20 cellular contexts compared by ENCODE assay signal in the genomic region with DNA sequence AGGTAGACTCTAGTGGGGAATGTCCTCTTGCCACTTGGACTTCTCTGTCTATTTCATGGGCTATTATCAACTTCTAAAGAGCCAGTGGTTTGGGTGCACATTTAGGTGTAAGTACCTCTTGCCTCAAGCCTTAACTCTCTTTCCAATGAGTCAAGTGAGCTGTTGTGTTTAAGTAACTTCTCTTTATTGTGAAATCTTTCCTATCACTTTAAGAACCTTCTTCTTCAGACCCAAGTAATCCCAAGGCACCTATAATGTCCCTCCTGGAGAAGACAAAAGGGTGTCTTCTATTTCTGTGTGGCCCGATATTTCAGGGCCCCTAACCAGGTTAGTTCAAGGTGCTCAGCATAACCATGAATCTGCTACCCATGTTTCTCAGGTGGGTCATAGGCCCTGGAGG.
"Had no signal": no experiment of that assay in that cellular context is flagged by ENCODE, and none has a peak within 500 bp of the region (broad histone marks: within the 10 kb centered on the region; RNA-seq: fewer than 3 reads in every experiment).

No MANE protein-coding gene starts in this region.

- H3K27ac ChIP-seq: left ventricle myocardium inferior, pancreas, psoas muscle, right atrium auricular region, stomach, transverse colon, VCaP had no signal

- ATAC-seq: activated CD4-positive, CD25-positive, alpha-beta regulatory T cell treated with anti-CD3 and anti-CD28 coated beads, Interleukin-2, amount 50 U/mL, for 24 hours; activated CD8-positive, alpha-beta memory T cell treated with anti-CD3 and anti-CD28 coated beads, Interleukin-2, amount 10 ng/mL, durations not matched to agents 7 days and 5 days; pancreas; psoas muscle had no signal

- H3K4me1 ChIP-seq: left ventricle myocardium inferior, pancreas, psoas muscle, right atrium auricular region had no signal

- H3K4me3 ChIP-seq: left ventricle myocardium inferior, pancreas, psoas muscle, right atrium auricular region, spleen, stomach, transverse colon had no signal

- DNase-seq: activated CD4-positive, alpha-beta memory T cell treated with anti-CD3 and anti-CD28 coated beads, Interleukin-2, amount 10 ng/mL, durations not matched to agents 7 days and 5 days; activated CD4-positive, alpha-beta T cell treated with anti-CD3 and anti-CD28 coated beads, Interleukin-2, amount 10 ng/mL, durations not matched to agents 24 days and 14 days; activated CD8-positive, alpha-beta memory T cell treated with anti-CD3 and anti-CD28 coated beads, Interleukin-2, amount 10 ng/mL, durations not matched to agents 7 days and 5 days; activated gamma-delta T cell; activated T-cell treated with anti-CD3 and anti-CD28 coated beads for 4 hours; aorta; caudate nucleus; effector CD4-positive, alpha-beta T cell; foreskin melanocyte; hippocampal formation; left ventricle myocardium inferior; pancreas; psoas muscle; spleen; stimulated activated CD4-positive, alpha-beta T cell treated with anti-CD3 and anti-CD28 coated beads, Interleukin-4, amount 100 ng/mL, for 4 hours; stomach; transverse colon had no signal

- H3K9me3 ChIP-seq: left ventricle myocardium inferior, pancreas, psoas muscle, right atrium auricular region, spleen, stomach, transverse colon had no signal

- H3K36me3 ChIP-seq: left ventricle myocardium inferior, pancreas, right atrium auricular region, spleen, stomach, transverse colon had no signal

- H3K27me3 ChIP-seq: right atrium auricular region had no signal
